1 cellular context compared by ENCODE assay signal in the genomic region with DNA sequence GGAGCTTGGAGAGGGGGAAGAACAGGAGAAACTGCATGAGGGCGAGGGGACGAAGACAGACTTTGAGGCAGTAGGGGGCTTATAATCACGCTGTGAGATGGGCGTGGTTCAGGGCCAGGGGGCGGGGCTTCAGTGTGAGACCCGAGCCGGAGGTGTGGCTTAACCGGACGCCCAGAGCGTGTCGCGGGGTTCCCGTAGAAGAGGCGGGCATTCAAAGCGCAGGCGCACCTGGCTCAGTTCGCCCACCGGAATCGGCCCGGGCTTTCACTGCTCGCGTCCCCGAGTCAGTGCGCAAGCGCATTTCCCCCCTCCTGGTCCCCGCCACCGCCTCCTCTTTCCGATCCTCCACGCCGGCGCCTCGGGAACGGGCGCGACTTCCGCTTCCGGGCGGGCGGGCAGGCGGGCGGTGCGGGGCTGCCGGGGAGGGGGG.
A peak's percentile ranks its signal among the peaks of the same experiment; 100 is the strongest.
TF ChIP-seq lines count a peak whose summit lies in the region.

No MANE protein-coding gene starts in this region.

TF ChIP-seq in GM12878, 131 proteins besides CTCF, POLR2A, EP300 and RAD21 (continues in another document):
- TF ChIP-seq CBX3 (IDR thresholded peaks at IDR 0.05; ENCODE audit: borderline replicate concordance, low read depth) (no peak), SIN3A (IDR thresholded peaks at IDR 0.05; ENCODE audit: low read depth, low read length) (no peak), FOXM1 (IDR thresholded peaks at IDR 0.05; ENCODE audit: low read depth, low read length) (no peak), ETV6 (conservative IDR thresholded peaks at IDR 0.05 in 1 of 2, IDR thresholded peaks at IDR 0.05 in 1 of 2; ENCODE audit: borderline replicate concordance in 1 of 2, low read depth in 1 of 2) (no peak), MYC (IDR thresholded peaks at IDR 0.05; ENCODE audit: insufficient read depth, insufficient read length, insufficient replicate concordance, low read length, severe bottlenecking) (no peak), NR2C1 (IDR thresholded peaks at IDR 0.05) (no peak; the same call in 1 of the 2 replicates), NFIC (IDR thresholded peaks at IDR 0.05; ENCODE audit: low read depth, low read length) (no peak), TCF3 (IDR thresholded peaks at IDR 0.05; ENCODE audit: borderline replicate concordance, insufficient read depth, low read depth, low read length) (0 out of 2 replicates have a peak, but pooled peaks have one; percentile 9), CHD1 (IDR thresholded peaks at IDR 0.05; ENCODE audit: low read depth, low read length) (no peak), CBX5 (IDR thresholded peaks at IDR 0.05; ENCODE audit: low read depth) (no peak), BACH1 (IDR thresholded peaks at IDR 0.05; ENCODE audit: borderline replicate concordance) (no peak), CREM (IDR thresholded peaks at IDR 0.05; ENCODE audit: low read depth) (no peak), YY1 (IDR thresholded peaks at IDR 0.05; ENCODE audit: low read depth, low read length) (no peak), GABPA (IDR thresholded peaks at IDR 0.05; ENCODE audit: low read depth) (peak; percentile 81), IRF4 (IDR thresholded peaks at IDR 0.05; ENCODE audit: low read depth, low read length) (no peak), SMAD5 (IDR thresholded peaks at IDR 0.05; ENCODE audit: low read depth) (no peak), NR2C2 (IDR thresholded peaks at IDR 0.05; ENCODE audit: borderline replicate concordance, control insufficient read depth, insufficient read length, low read depth) (no peak), STAT3 (IDR thresholded peaks at IDR 0.05; ENCODE audit: low read depth, low read length) (no peak), ZSCAN29 (IDR thresholded peaks at IDR 0.05) (no peak), NRF1 (conservative IDR thresholded peaks at IDR 0.05; ENCODE audit: low read depth, low read length) (peak; percentile 94), SRF (IDR thresholded peaks at IDR 0.05; ENCODE audit: low read depth in 2 of 2, low read length in 2 of 2) (0 out of 4 replicates have a peak, but pooled peaks of 1 of the 2 experiments have one; percentile 35), ZZZ3 (IDR thresholded peaks at IDR 0.05; ENCODE audit: control insufficient read depth, insufficient read length, low read depth) (no peak), HDAC2 (IDR thresholded peaks at IDR 0.05) (no peak), HCFC1 (IDR thresholded peaks at IDR 0.05; ENCODE audit: low read length) (peak; percentile 50), EGR1 (IDR thresholded peaks at IDR 0.05; ENCODE audit: borderline replicate concordance in 1 of 2, low read depth in 2 of 2, low read length in 2 of 2) (peak in 1 of 2 experiments; percentile 71; a peak in 2 of 3 replicates), MTA2 (IDR thresholded peaks at IDR 0.05; ENCODE audit: low read depth) (no peak)
- TF ChIP-seq, protein P1, sequence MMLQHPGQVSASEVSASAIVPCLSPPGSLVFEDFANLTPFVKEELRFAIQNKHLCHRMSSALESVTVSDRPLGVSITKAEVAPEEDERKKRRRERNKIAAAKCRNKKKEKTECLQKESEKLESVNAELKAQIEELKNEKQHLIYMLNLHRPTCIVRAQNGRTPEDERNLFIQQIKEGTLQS (IDR thresholded peaks at IDR 0.05; ENCODE audit: borderline replicate concordance, extremely low read depth, low read depth, low read length) = no peak
- TF ChIP-seq, protein P2, sequence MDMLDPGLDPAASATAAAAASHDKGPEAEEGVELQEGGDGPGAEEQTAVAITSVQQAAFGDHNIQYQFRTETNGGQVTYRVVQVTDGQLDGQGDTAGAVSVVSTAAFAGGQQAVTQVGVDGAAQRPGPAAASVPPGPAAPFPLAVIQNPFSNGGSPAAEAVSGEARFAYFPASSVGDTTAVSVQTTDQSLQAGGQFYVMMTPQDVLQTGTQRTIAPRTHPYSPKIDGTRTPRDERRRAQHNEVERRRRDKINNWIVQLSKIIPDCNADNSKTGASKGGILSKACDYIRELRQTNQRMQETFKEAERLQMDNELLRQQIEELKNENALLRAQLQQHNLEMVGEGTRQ (IDR thresholded peaks at IDR 0.05; ENCODE audit: borderline replicate concordance, low read depth, low read length) = no peak; the same call in 1 of the 2 replicates
- TF ChIP-seq, protein P3, sequence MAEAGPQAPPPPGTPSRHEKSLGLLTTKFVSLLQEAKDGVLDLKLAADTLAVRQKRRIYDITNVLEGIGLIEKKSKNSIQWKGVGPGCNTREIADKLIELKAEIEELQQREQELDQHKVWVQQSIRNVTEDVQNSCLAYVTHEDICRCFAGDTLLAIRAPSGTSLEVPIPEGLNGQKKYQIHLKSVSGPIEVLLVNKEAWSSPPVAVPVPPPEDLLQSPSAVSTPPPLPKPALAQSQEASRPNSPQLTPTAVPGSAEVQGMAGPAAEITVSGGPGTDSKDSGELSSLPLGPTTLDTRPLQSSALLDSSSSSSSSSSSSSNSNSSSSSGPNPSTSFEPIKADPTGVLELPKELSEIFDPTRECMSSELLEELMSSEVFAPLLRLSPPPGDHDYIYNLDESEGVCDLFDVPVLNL (IDR thresholded peaks at IDR 0.05; ENCODE audit: low read depth, low read length) = no peak; the same call in 1 of the 2 replicates
- TF ChIP-seq, protein P4, sequence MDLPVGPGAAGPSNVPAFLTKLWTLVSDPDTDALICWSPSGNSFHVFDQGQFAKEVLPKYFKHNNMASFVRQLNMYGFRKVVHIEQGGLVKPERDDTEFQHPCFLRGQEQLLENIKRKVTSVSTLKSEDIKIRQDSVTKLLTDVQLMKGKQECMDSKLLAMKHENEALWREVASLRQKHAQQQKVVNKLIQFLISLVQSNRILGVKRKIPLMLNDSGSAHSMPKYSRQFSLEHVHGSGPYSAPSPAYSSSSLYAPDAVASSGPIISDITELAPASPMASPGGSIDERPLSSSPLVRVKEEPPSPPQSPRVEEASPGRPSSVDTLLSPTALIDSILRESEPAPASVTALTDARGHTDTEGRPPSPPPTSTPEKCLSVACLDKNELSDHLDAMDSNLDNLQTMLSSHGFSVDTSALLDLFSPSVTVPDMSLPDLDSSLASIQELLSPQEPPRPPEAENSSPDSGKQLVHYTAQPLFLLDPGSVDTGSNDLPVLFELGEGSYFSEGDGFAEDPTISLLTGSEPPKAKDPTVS (IDR thresholded peaks at IDR 0.05; ENCODE audit: low read depth, low read length) = no peak
- TF ChIP-seq, protein P5, sequence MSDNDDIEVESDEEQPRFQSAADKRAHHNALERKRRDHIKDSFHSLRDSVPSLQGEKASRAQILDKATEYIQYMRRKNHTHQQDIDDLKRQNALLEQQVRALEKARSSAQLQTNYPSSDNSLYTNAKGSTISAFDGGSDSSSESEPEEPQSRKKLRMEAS (IDR thresholded peaks at IDR 0.05; ENCODE audit: low read depth, low read length) = no peak
- TF ChIP-seq, protein P6, sequence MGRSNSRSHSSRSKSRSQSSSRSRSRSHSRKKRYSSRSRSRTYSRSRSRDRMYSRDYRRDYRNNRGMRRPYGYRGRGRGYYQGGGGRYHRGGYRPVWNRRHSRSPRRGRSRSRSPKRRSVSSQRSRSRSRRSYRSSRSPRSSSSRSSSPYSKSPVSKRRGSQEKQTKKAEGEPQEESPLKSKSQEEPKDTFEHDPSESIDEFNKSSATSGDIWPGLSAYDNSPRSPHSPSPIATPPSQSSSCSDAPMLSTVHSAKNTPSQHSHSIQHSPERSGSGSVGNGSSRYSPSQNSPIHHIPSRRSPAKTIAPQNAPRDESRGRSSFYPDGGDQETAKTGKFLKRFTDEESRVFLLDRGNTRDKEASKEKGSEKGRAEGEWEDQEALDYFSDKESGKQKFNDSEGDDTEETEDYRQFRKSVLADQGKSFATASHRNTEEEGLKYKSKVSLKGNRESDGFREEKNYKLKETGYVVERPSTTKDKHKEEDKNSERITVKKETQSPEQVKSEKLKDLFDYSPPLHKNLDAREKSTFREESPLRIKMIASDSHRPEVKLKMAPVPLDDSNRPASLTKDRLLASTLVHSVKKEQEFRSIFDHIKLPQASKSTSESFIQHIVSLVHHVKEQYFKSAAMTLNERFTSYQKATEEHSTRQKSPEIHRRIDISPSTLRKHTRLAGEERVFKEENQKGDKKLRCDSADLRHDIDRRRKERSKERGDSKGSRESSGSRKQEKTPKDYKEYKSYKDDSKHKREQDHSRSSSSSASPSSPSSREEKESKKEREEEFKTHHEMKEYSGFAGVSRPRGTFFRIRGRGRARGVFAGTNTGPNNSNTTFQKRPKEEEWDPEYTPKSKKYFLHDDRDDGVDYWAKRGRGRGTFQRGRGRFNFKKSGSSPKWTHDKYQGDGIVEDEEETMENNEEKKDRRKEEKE (IDR thresholded peaks at IDR 0.05) = no peak
- TF ChIP-seq, protein P7, sequence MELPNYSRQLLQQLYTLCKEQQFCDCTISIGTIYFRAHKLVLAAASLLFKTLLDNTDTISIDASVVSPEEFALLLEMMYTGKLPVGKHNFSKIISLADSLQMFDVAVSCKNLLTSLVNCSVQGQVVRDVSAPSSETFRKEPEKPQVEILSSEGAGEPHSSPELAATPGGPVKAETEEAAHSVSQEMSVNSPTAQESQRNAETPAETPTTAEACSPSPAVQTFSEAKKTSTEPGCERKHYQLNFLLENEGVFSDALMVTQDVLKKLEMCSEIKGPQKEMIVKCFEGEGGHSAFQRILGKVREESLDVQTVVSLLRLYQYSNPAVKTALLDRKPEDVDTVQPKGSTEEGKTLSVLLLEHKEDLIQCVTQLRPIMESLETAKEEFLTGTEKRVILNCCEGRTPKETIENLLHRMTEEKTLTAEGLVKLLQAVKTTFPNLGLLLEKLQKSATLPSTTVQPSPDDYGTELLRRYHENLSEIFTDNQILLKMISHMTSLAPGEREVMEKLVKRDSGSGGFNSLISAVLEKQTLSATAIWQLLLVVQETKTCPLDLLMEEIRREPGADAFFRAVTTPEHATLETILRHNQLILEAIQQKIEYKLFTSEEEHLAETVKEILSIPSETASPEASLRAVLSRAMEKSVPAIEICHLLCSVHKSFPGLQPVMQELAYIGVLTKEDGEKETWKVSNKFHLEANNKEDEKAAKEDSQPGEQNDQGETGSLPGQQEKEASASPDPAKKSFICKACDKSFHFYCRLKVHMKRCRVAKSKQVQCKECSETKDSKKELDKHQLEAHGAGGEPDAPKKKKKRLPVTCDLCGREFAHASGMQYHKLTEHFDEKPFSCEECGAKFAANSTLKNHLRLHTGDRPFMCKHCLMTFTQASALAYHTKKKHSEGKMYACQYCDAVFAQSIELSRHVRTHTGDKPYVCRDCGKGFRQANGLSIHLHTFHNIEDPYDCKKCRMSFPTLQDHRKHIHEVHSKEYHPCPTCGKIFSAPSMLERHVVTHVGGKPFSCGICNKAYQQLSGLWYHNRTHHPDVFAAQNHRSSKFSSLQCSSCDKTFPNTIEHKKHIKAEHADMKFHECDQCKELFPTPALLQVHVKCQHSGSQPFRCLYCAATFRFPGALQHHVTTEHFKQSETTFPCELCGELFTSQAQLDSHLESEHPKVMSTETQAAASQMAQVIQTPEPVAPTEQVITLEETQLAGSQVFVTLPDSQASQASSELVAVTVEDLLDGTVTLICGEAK (IDR thresholded peaks at IDR 0.05; ENCODE audit: borderline replicate concordance) = peak; percentile 78
- TF ChIP-seq, protein P8, sequence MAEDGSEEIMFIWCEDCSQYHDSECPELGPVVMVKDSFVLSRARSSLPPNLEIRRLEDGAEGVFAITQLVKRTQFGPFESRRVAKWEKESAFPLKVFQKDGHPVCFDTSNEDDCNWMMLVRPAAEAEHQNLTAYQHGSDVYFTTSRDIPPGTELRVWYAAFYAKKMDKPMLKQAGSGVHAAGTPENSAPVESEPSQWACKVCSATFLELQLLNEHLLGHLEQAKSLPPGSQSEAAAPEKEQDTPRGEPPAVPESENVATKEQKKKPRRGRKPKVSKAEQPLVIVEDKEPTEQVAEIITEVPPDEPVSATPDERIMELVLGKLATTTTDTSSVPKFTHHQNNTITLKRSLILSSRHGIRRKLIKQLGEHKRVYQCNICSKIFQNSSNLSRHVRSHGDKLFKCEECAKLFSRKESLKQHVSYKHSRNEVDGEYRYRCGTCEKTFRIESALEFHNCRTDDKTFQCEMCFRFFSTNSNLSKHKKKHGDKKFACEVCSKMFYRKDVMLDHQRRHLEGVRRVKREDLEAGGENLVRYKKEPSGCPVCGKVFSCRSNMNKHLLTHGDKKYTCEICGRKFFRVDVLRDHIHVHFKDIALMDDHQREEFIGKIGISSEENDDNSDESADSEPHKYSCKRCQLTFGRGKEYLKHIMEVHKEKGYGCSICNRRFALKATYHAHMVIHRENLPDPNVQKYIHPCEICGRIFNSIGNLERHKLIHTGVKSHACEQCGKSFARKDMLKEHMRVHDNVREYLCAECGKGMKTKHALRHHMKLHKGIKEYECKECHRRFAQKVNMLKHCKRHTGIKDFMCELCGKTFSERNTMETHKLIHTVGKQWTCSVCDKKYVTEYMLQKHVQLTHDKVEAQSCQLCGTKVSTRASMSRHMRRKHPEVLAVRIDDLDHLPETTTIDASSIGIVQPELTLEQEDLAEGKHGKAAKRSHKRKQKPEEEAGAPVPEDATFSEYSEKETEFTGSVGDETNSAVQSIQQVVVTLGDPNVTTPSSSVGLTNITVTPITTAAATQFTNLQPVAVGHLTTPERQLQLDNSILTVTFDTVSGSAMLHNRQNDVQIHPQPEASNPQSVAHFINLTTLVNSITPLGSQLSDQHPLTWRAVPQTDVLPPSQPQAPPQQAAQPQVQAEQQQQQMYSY (CRISPR knock-in tag; IDR thresholded peaks at IDR 0.05) = no peak
- TF ChIP-seq, protein P9, sequence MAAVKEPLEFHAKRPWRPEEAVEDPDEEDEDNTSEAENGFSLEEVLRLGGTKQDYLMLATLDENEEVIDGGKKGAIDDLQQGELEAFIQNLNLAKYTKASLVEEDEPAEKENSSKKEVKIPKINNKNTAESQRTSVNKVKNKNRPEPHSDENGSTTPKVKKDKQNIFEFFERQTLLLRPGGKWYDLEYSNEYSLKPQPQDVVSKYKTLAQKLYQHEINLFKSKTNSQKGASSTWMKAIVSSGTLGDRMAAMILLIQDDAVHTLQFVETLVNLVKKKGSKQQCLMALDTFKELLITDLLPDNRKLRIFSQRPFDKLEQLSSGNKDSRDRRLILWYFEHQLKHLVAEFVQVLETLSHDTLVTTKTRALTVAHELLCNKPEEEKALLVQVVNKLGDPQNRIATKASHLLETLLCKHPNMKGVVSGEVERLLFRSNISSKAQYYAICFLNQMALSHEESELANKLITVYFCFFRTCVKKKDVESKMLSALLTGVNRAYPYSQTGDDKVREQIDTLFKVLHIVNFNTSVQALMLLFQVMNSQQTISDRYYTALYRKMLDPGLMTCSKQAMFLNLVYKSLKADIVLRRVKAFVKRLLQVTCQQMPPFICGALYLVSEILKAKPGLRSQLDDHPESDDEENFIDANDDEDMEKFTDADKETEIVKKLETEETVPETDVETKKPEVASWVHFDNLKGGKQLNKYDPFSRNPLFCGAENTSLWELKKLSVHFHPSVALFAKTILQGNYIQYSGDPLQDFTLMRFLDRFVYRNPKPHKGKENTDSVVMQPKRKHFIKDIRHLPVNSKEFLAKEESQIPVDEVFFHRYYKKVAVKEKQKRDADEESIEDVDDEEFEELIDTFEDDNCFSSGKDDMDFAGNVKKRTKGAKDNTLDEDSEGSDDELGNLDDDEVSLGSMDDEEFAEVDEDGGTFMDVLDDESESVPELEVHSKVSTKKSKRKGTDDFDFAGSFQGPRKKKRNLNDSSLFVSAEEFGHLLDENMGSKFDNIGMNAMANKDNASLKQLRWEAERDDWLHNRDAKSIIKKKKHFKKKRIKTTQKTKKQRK (IDR thresholded peaks at IDR 0.05; ENCODE audit: low read depth, low read length) = no peak
- TF ChIP-seq, protein P10, sequence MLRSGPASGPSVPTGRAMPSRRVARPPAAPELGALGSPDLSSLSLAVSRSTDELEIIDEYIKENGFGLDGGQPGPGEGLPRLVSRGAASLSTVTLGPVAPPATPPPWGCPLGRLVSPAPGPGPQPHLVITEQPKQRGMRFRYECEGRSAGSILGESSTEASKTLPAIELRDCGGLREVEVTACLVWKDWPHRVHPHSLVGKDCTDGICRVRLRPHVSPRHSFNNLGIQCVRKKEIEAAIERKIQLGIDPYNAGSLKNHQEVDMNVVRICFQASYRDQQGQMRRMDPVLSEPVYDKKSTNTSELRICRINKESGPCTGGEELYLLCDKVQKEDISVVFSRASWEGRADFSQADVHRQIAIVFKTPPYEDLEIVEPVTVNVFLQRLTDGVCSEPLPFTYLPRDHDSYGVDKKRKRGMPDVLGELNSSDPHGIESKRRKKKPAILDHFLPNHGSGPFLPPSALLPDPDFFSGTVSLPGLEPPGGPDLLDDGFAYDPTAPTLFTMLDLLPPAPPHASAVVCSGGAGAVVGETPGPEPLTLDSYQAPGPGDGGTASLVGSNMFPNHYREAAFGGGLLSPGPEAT (IDR thresholded peaks at IDR 0.05; ENCODE audit: low read depth) = no peak
